ENCODE assay signal across 8 cellular contexts in the genomic region with DNA sequence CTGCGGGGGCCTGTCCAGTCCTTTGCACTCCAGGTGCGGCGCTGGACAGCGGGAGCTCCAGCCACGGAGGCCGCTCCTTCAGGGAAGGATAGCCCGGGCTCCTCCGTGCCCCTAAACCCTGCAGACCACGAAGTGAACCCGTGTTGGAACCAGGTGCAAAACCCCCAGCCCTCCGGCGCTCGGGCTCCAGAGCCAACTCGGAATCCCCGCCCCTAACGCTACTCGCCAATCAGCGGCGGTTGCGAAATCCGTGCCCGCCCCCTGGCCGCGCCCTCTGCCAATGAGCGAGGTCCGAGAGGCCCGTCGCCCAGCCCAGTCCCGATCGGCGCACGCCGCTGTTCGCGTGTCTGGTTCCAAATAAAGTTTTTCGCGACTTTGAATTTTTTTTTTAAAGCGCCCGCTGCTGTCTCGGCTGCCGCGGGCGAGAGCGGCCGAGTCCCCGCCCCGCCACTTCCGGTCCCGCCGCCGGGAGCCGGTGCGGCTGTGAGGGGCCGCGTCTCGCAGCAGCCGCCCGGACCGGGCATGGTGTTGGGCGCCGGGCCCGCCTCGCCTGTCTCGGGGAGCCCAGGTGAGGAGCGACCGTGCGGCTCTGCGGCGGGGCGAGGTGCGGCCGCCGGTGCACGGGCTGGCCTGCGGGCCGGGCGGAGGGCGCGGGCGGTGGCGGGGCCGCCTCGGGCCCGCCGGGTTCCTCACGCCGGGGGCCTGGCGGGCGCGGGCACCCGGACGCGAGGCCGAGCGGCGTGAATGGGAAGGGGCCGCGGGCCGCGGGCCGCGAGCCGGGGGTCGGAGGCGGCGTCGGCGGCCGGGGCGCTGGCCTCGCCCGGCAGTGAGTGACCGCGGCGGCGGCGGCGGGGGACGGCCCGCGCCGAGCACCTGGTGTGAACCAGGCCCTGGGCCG. TPM values are rescaled to one million over a fixed set of nuclear protein-coding genes. Genes with fewer than 3 reads are reported as not detected.
A peak's percentile ranks its signal among the peaks of the same experiment; 100 is the strongest.
DNase-seq lines count a peak whose midpoint lies in the region; ATAC-seq and TF ChIP-seq lines count a peak whose summit lies in the region.

A gene with protein sequence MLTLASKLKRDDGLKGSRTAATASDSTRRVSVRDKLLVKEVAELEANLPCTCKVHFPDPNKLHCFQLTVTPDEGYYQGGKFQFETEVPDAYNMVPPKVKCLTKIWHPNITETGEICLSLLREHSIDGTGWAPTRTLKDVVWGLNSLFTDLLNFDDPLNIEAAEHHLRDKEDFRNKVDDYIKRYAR (plus strand): TSS at position 450 of the 898 bp plus-strand sequence. CDS start 6,094 bp downstream, outside the sequence.

- H3K9me3 Mint-ChIP-seq in activated B cell treated with CpG ODN at 0.5 μM for 24 hours = peaks cover 7% of the 10 kb centered on the region

- peak; percentile 96 for ATAC-seq in GM18907 (IDR thresholded peaks at IDR 0.05; ENCODE audit: unreplicated experiment)
- ATAC-seq in HG03159 (IDR thresholded peaks at IDR 0.05; ENCODE audit: unreplicated experiment) = peak; percentile 95
- ATAC-seq in activated B cell treated with CpG ODN at 0.5 μM for 24 hours (ENCODE audit: low read depth) = peak; percentile 95

- POLR2A ChIA-PET in AG04450 (lab: Yijun Ruan, JAX) = no interaction called here
- POLR2A ChIA-PET in activated B cell treated with CpG ODN at 0.5 μM for 24 hours (lab: Charles Lee) = no interaction called here

- CTCF ChIA-PET in AG04450 (lab: Charles Lee) (no interaction called here), activated B cell treated with CpG ODN at 0.5 μM for 24 hours (lab: Charles Lee) (no interaction called here)

- no peaks in the 10 kb centered on the region for H3K27me3 Mint-ChIP-seq in activated B cell treated with CpG ODN at 0.5 μM for 24 hours

- DNase-seq in AG04450 (ENCODE audit: low read depth, low spot score) (peak; percentile 91), NCI-H2227 treated with DMSO at 0.1 percent for 48 hours (lab: John Stamatoyannopoulos, UW) (peak; percentile 95), activated B cell treated with CpG ODN at 0.5 μM for 24 hours (peak; percentile 97), caudate nucleus (lab: John Stamatoyannopoulos, UW) (peak in 60 of 61 donors; percentile 46 to 98 (median 95)), inferior parietal cortex (ENCODE audit: extremely low spot score) (peak; percentile 98)
- peak; percentile 95 to 97 for DNase-seq in stimulated activated CD4-positive, alpha-beta T cell treated with anti-CD3 and anti-CD28 coated beads, Interleukin-12 subunit alpha, Interleukin-12 subunit beta, amount 100 ng/mL, for 24 hours (ENCODE audit: low read depth in 2 of 2)

- no peaks in the 10 kb centered on the region for H3K27me3 ChIP-seq in AG04450 (ENCODE audit: control insufficient read depth, insufficient read depth, low read length)

- no peak for TF ChIP-seq CTCF in AG04450 (IDR thresholded peaks at IDR 0.05; ENCODE audit: low read depth, low read length)
- no peak for TF ChIP-seq CTCF in activated B cell treated with CpG ODN at 0.5 μM for 24 hours (IDR thresholded peaks at IDR 0.05)

- H3K9me3 ChIP-seq in AG04450 (ENCODE audit: control insufficient read depth, insufficient read depth, low read length) = peaks cover 14% of the 10 kb centered on the region

- H3K27ac ChIP-seq in AG04450 (ENCODE audit: low read depth, low read length) = no peak within 1 kb of the TSS
- peak within 1 kb of the TSS; percentile 49 for H3K27ac ChIP-seq in caudate nucleus (ENCODE audit: low read depth, low read length)

- H3K4me3 ChIP-seq in AG04450 (ENCODE audit: low read depth, low read length) = peak within 1 kb of the TSS; percentile 81

- H3K36me3 Mint-ChIP-seq in activated B cell treated with CpG ODN at 0.5 μM for 24 hours (ENCODE audit: low read depth) = peaks cover 2% of the 10 kb centered on the region

- peak within 1 kb of the TSS; percentile 82 for H3K27ac Mint-ChIP-seq in activated B cell treated with CpG ODN at 0.5 μM for 24 hours

- peaks cover 34% of the 10 kb centered on the region for H3K4me1 Mint-ChIP-seq in activated B cell treated with CpG ODN at 0.5 μM for 24 hours

- intact Hi-C loops in activated B cell treated with CpG ODN at 0.5 μM for 24 hours (cut with micrococcal nuclease) = loop anchor here (1.0 to 10.0 kb wide), 7 partner anchors 31 to 458 kb away; a partner anchor contains a TSS

- H3K4me3 Mint-ChIP-seq in activated B cell treated with CpG ODN at 0.5 μM for 24 hours = peak within 1 kb of the TSS; percentile 84

RNA-seq across cellular contexts. Expression of the gene that starts here (rescaled TPM):
- 91.8 and 119 TPM in 2 replicates for polyA plus RNA-seq in AG04450 (2011; rRNA removed)
- 34.3 and 42.1 TPM in 2 replicates for polyA minus RNA-seq in AG04450 (2011; rRNA and poly(A)+ RNA removed)
- 32.4 and 41.2 TPM in 2 replicates for total RNA-seq in activated B cell treated with CpG ODN at 0.5 μM for 24 hours
